In genomic region chr13:18996221-18996620, GRCh38 we compare ENCODE assay signal across 24 cellular contexts.
"Had no signal": no experiment of that assay in that cellular context is flagged by ENCODE, and none has a peak within 500 bp of the region (broad histone marks: within the 10 kb centered on the region; RNA-seq: fewer than 3 reads in every experiment).

No MANE protein-coding gene starts in this region.

- H3K27ac ChIP-seq: adrenal gland, VCaP had no signal

- ATAC-seq: activated CD8-positive, alpha-beta T cell treated with anti-CD3 and anti-CD28 coated beads, Interleukin-2, amount 10 ng/mL, durations not matched to agents 7 days and 5 days had no signal

- H3K27me3 ChIP-seq: adrenal gland had no signal

- H3K9me3 ChIP-seq: adrenal gland had no signal

- DNase-seq: activated CD4-positive, alpha-beta T cell treated with anti-CD3 and anti-CD28 coated beads for 4 hours; activated CD4-positive, alpha-beta T cell treated with anti-CD3 and anti-CD28 coated beads, Interleukin-2, amount 50 U/mL, for 4 hours; activated CD4-positive, CD25-positive, alpha-beta regulatory T cell; activated CD8-positive, alpha-beta memory T cell treated with anti-CD3 and anti-CD28 coated beads, Interleukin-2, amount 50 U/mL, for 48 hours; activated CD8-positive, alpha-beta T cell treated with anti-CD3 and anti-CD28 coated beads, Interleukin-2, amount 10 ng/mL, durations not matched to agents 7 days and 5 days; activated naive CD4-positive, alpha-beta T cell treated with anti-CD3 and anti-CD28 coated beads, Interleukin-2, amount 50 U/mL, for 16 hours; activated naive CD8-positive, alpha-beta T cell treated with anti-CD3 and anti-CD28 coated beads, Interleukin-2, amount 10 ng/mL, durations not matched to agents 7 days and 5 days; activated T-cell treated with anti-CD3 and anti-CD28 coated beads, Interleukin-2, amount 50 U/mL, for 1 hour; adrenal gland; anterior cingulate cortex; cerebellar nuclear complex; Kasumi-1; NCI-H1048; NCI-H146; NCI-H187 treated with DMSO at 0.1 percent for 48 hours; NCI-H2081 treated with DMSO at 0.1 percent for 48 hours; NCI-H2171; NCI-H2227 treated with DMSO at 0.1 percent for 48 hours; NCI-H526 treated with DMSO at 0.1 percent for 48 hours; NCI-H82; SIG-M5; T-cell; T-helper 2 cell had no signal

- H3K27me3 Mint-ChIP-seq: activated naive CD8-positive, alpha-beta T cell treated with anti-CD3 and anti-CD28 coated beads, Interleukin-2, amount 10 ng/mL, durations not matched to agents 7 days and 5 days; T-cell had no signal

- H3K4me1 ChIP-seq: adrenal gland had no signal

- H3K36me3 ChIP-seq: adrenal gland had no signal

- H3K4me3 ChIP-seq: adrenal gland had no signal

- H3K4me1 Mint-ChIP-seq: activated naive CD8-positive, alpha-beta T cell treated with anti-CD3 and anti-CD28 coated beads, Interleukin-2, amount 10 ng/mL, durations not matched to agents 7 days and 5 days had no signal

- H3K27ac Mint-ChIP-seq: activated CD8-positive, alpha-beta T cell treated with anti-CD3 and anti-CD28 coated beads, Interleukin-2, amount 10 ng/mL, durations not matched to agents 7 days and 5 days; activated naive CD8-positive, alpha-beta T cell treated with anti-CD3 and anti-CD28 coated beads, Interleukin-2, amount 10 ng/mL, durations not matched to agents 7 days and 5 days had no signal

- H3K36me3 Mint-ChIP-seq: activated naive CD8-positive, alpha-beta T cell treated with anti-CD3 and anti-CD28 coated beads, Interleukin-2, amount 10 ng/mL, durations not matched to agents 7 days and 5 days had no signal

- H3K4me3 Mint-ChIP-seq: activated CD8-positive, alpha-beta T cell treated with anti-CD3 and anti-CD28 coated beads, Interleukin-2, amount 10 ng/mL, durations not matched to agents 7 days and 5 days; activated naive CD8-positive, alpha-beta T cell treated with anti-CD3 and anti-CD28 coated beads, Interleukin-2, amount 10 ng/mL, durations not matched to agents 7 days and 5 days; T-cell had no signal
